Comparison of ENCODE assay signal across 18 cellular contexts in the genomic region with DNA sequence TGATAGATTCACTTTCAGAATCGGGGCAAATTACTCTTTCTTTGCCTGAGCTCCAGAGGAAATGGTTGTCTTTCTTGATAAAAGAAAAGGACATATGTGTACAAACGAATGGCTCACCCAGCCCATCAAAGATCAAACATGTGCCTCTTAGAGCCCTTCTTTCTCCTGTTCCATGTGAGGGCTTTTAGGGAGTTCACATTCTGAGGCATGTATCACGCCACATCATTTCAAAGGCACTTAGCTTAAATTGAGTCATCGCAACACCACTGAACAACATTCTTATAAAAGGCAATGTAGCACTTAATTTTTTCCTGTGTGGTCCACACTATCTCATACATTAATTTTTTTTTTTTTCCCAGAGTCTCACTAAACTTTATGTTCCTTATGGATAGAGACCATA.
DNase-seq lines count a peak whose midpoint lies in the region; ATAC-seq, FAIRE-seq and TF ChIP-seq lines count a peak whose summit lies in the region.
"Had no signal": no experiment of that assay in that cellular context is flagged by ENCODE, and none has a peak within 500 bp of the region (broad histone marks: within the 10 kb centered on the region; RNA-seq: fewer than 3 reads in every experiment).

No MANE protein-coding gene starts in this region.

- H3K27ac ChIP-seq in astrocyte (ENCODE audit: low read depth, low read length) = peak overlapping the region; percentile 70
- H3K27ac ChIP-seq: coronary artery, esophagus squamous epithelium, Peyer's patch had no signal

- no peaks in the 10 kb centered on the region for H3K27me3 ChIP-seq in astrocyte (ENCODE audit: insufficient read depth, low read length)
- H3K27me3 ChIP-seq: esophagus squamous epithelium, Peyer's patch had no signal

- H3K9me3 ChIP-seq in astrocyte (ENCODE audit: insufficient read depth, low read depth, low read length) = no peaks in the 10 kb centered on the region
- H3K9me3 ChIP-seq: esophagus squamous epithelium had no signal

- H3K4me1 Mint-ChIP-seq in astrocyte (ENCODE audit: low read depth, unreplicated experiment) = peaks cover 27% of the 10 kb centered on the region
- H3K4me1 Mint-ChIP-seq in activated T-helper 2 cell treated with anti-CD3 and anti-CD28 coated beads, Interferon-gamma antibody, Interleukin-2, Interleukin-4, amounts not matched to agents 10 μg/mL and 5 μg/mL and 100 μg/mL, durations not matched to agents 14 hours and 24 hours and 36 hours (ENCODE audit: low read depth) = no peaks in the 10 kb centered on the region
- H3K4me1 Mint-ChIP-seq: T-helper 17 cell had no signal

- no peaks in the 10 kb centered on the region for H3K27me3 Mint-ChIP-seq in astrocyte (ENCODE audit: low read depth, unreplicated experiment)
- no peaks in the 10 kb centered on the region for H3K27me3 Mint-ChIP-seq in activated T-helper 2 cell treated with anti-CD3 and anti-CD28 coated beads, Interferon-gamma antibody, Interleukin-2, Interleukin-4, amounts not matched to agents 10 μg/mL and 5 μg/mL and 100 μg/mL, durations not matched to agents 14 hours and 24 hours and 36 hours (ENCODE audit: low read depth)
- H3K27me3 Mint-ChIP-seq: T-helper 17 cell had no signal

- no peak for ATAC-seq in HG03108 (IDR thresholded peaks at IDR 0.05; ENCODE audit: unreplicated experiment)
- no peak for ATAC-seq in GM18907 (IDR thresholded peaks at IDR 0.05; ENCODE audit: unreplicated experiment)
- ATAC-seq: T-helper 17 cell had no signal

- peak; percentile 92 for FAIRE-seq in astrocyte (lab: Jason Lieb, UNC)

- intact Hi-C loops in activated T-helper 2 cell treated with anti-CD3 and anti-CD28 coated beads, Interferon-gamma antibody, Interleukin-2, Interleukin-4, amounts not matched to agents 10 μg/mL and 5 μg/mL and 100 μg/mL, durations not matched to agents 14 hours and 24 hours and 36 hours (cut with micrococcal nuclease) = no loop called here

- H3K4me3 ChIP-seq in astrocyte (ENCODE audit: insufficient read depth, low read depth, low read length) = no peak overlapping the region
- H3K4me3 ChIP-seq: coronary artery, esophagus squamous epithelium, Peyer's patch had no signal

- H3K27ac Mint-ChIP-seq in astrocyte (ENCODE audit: unreplicated experiment) = peak overlapping the region; percentile 81
- no peak overlapping the region for H3K27ac Mint-ChIP-seq in activated T-helper 2 cell treated with anti-CD3 and anti-CD28 coated beads, Interferon-gamma antibody, Interleukin-2, Interleukin-4, amounts not matched to agents 10 μg/mL and 5 μg/mL and 100 μg/mL, durations not matched to agents 14 hours and 24 hours and 36 hours
- H3K27ac Mint-ChIP-seq: T-helper 17 cell had no signal

- H3K79me2 ChIP-seq in astrocyte (ENCODE audit: insufficient read depth, low read length) = no peaks in the 10 kb centered on the region

- H3K9ac ChIP-seq in astrocyte (ENCODE audit: low read length) = peak overlapping the region; percentile 11

- H3K9me3 Mint-ChIP-seq in astrocyte (ENCODE audit: unreplicated experiment) = peaks cover 2% of the 10 kb centered on the region
- H3K9me3 Mint-ChIP-seq in activated T-helper 2 cell treated with anti-CD3 and anti-CD28 coated beads, Interferon-gamma antibody, Interleukin-2, Interleukin-4, amounts not matched to agents 10 μg/mL and 5 μg/mL and 100 μg/mL, durations not matched to agents 14 hours and 24 hours and 36 hours = peaks cover 4% of the 10 kb centered on the region

- H3K36me3 Mint-ChIP-seq in astrocyte (ENCODE audit: low read depth, unreplicated experiment) = no peaks in the 10 kb centered on the region
- H3K36me3 Mint-ChIP-seq in activated T-helper 2 cell treated with anti-CD3 and anti-CD28 coated beads, Interferon-gamma antibody, Interleukin-2, Interleukin-4, amounts not matched to agents 10 μg/mL and 5 μg/mL and 100 μg/mL, durations not matched to agents 14 hours and 24 hours and 36 hours (ENCODE audit: low read depth) = no peaks in the 10 kb centered on the region

- H3K4me1 ChIP-seq in astrocyte (ENCODE audit: insufficient read depth, low read length) = peaks cover 13% of the 10 kb centered on the region
- H3K4me1 ChIP-seq: Peyer's patch had no signal

- H3K4me3 Mint-ChIP-seq in astrocyte (ENCODE audit: unreplicated experiment) = no peak overlapping the region
- H3K4me3 Mint-ChIP-seq in activated T-helper 2 cell treated with anti-CD3 and anti-CD28 coated beads, Interferon-gamma antibody, Interleukin-2, Interleukin-4, amounts not matched to agents 10 μg/mL and 5 μg/mL and 100 μg/mL, durations not matched to agents 14 hours and 24 hours and 36 hours (ENCODE audit: low read depth) = no peak overlapping the region
- H3K4me3 Mint-ChIP-seq: T-helper 17 cell had no signal

- H4K20me1 ChIP-seq in astrocyte (ENCODE audit: insufficient read depth, low read length) = no peaks in the 10 kb centered on the region

- peak overlapping the region; percentile 31 for H3K4me2 ChIP-seq in astrocyte (ENCODE audit: low read length)

- no peak overlapping the region for H2AFZ ChIP-seq in astrocyte (ENCODE audit: low read depth, low read length)

- TF ChIP-seq CTCF in astrocyte (IDR thresholded peaks at IDR 0.05; ENCODE audit: insufficient read depth, low read depth, low read length) = no peak

- peak; percentile 68 for DNase-seq in AG08395 (ENCODE audit: low spot score)
- peak; percentile 89 for DNase-seq in HT1080 (ENCODE audit: low read depth)
- peak; percentile 93 for DNase-seq in astrocyte (ENCODE audit: low read depth)
- DNase-seq in iris pigment epithelial cell (ENCODE audit: low read depth) = peak; percentile 83
- DNase-seq in mesenteric fat pad (ENCODE audit: low spot score) = no peak
- no peak for DNase-seq in activated T-helper 2 cell treated with anti-CD3 and anti-CD28 coated beads, Interferon-gamma antibody, Interleukin-2, Interleukin-4, amounts not matched to agents 10 μg/mL and 5 μg/mL and 100 μg/mL, durations not matched to agents 14 hours and 24 hours and 36 hours (ENCODE audit: low spot score)
- DNase-seq: activated CD4-positive, alpha-beta T cell treated with anti-CD3 and anti-CD28 coated beads for 4 hours; activated T-cell treated with anti-CD3 and anti-CD28 coated beads, Interleukin-2, amount 50 U/mL, for 1 hour; DMS153; esophagus squamous epithelium; Karpas-422; midbrain; NCI-H187; Peyer's patch; T-helper 17 cell had no signal

- H3K36me3 ChIP-seq in astrocyte (ENCODE audit: insufficient read depth, low read length) = no peaks in the 10 kb centered on the region
- H3K36me3 ChIP-seq: esophagus squamous epithelium, Peyer's patch had no signal

Comparison
In these comparisons a context has a peak if more than half of its experiments do, and no peak if none do; other contexts are left out.
1. DNase-seq: peak in AG08395 (single experiment), HT1080 (single experiment), astrocyte (single experiment) and iris pigment epithelial cell (single experiment); none in mesenteric fat pad (single experiment) and activated T-helper 2 cell treated with anti-CD3 and anti-CD28 coated beads, Interferon-gamma antibody, Interleukin-2, Interleukin-4, amounts not matched to agents 10 μg/mL and 5 μg/mL and 100 μg/mL, durations not matched to agents 14 hours and 24 hours and 36 hours (single experiment).